ENCODE assay signal across 19 cellular contexts in the genomic region with DNA sequence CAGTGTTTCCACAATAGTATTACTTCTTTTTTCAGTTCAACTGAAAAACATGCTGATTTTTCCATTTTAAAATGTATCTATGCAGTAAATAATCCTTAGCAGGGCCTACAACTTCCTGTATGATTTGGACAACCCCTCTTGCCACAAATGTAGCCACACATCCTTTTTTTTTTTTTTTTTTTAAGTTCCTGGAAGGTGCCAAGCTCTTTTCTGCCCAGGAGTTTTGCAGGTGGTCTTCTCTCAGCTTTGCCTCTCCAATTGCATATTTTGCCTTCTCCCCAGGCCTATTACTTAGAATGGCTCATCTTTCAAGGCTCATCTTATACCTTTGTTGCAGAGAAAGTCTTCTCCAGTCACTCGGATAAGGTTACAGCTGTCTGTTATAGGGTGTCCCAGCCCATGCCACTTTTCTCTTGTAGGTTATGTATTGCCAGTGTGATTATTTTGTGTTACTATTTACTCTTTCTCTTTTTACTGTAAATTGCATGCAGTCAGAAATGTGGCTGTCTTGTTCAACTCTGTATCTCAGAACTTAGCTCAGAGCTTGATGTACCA. TPM values are rescaled to one million over a fixed set of nuclear protein-coding genes. Genes with fewer than 3 reads are reported as not detected.
DNase-seq lines count a peak whose midpoint lies in the region; ATAC-seq and TF ChIP-seq lines count a peak whose summit lies in the region.
"Had no signal": no experiment of that assay in that cellular context is flagged by ENCODE, and none has a peak within 500 bp of the region (broad histone marks: within the 10 kb centered on the region; RNA-seq: fewer than 3 reads in every experiment).

No MANE protein-coding gene starts in this region.

- no peaks in the 10 kb centered on the region for H3K27me3 ChIP-seq in DOHH2 (ENCODE audit: control insufficient read depth, low read length)
- H3K27me3 ChIP-seq: Peyer's patch had no signal

- POLR2A ChIA-PET in OCI-LY7 (lab: Charles Lee), result interaction anchor here (1.1 to 1.3 kb wide), 3 partner anchors 10 to 42 kb away, joined by 4 to 7 read pairs (median 4); no protein-coding TSS in a partner anchor

- no peaks in the 10 kb centered on the region for H3K27me3 Mint-ChIP-seq in naive B cell

- no peaks in the 10 kb centered on the region for H3K9me3 Mint-ChIP-seq in naive B cell
- H3K9me3 Mint-ChIP-seq: CD4-positive, alpha-beta T cell had no signal

- H4K20me1 ChIP-seq in DOHH2 (ENCODE audit: control insufficient read depth, insufficient read depth, low read depth, low read length) (no peaks in the 10 kb centered on the region), OCI-LY7 (ENCODE audit: insufficient read depth, low read length) (0 out of 2 replicates have a peak, but pooled peaks cover 7% of the 10 kb centered on the region)

- peak overlapping the region in 7 of 8 donors; percentile 21 to 90 (median 57) for H3K4me3 Mint-ChIP-seq in naive B cell
- H3K4me3 Mint-ChIP-seq: CD4-positive, alpha-beta T cell had no signal

- CTCF ChIA-PET in OCI-LY7 (lab: Charles Lee; ENCODE audit: unreplicated experiment), result no interaction called here

- H3K36me3 ChIP-seq in DOHH2 (ENCODE audit: control insufficient read depth, low read length) (peaks cover 41% of the 10 kb centered on the region), OCI-LY7 (ENCODE audit: insufficient read depth, low read length) (no peaks in the 10 kb centered on the region; the same call in 1 of the 2 replicates)
- H3K36me3 ChIP-seq: Peyer's patch had no signal

- BruUV-seq in OCI-LY7 (replicated peaks; lab: Mats Ljungman, UMichigan), result no TSS peak

- H3K27ac ChIP-seq in DOHH2 (ENCODE audit: low read depth, low read length) (peak overlapping the region; percentile 91), OCI-LY7 (ENCODE audit: low read depth, low read length, poor library complexity, severe bottlenecking) (peak overlapping the region; percentile 75)

- H3K27ac Mint-ChIP-seq in naive B cell, result peak overlapping the region in 5 of 6 donors; percentile 52 to 85 (median 82)
- H3K27ac Mint-ChIP-seq: CD4-positive, alpha-beta T cell had no signal

- H3K4me3 ChIP-seq in DOHH2 (ENCODE audit: low read length) (peak overlapping the region; percentile 39), OCI-LY7 (ENCODE audit: low read depth, low read length, poor library complexity, severe bottlenecking) (peak overlapping the region; percentile 13)
- H3K4me3 ChIP-seq: Peyer's patch had no signal

- H3K9me3 ChIP-seq in DOHH2 (ENCODE audit: control insufficient read depth, insufficient read depth, low read length) (no peaks in the 10 kb centered on the region), OCI-LY7 (ENCODE audit: low read length) (no peaks in the 10 kb centered on the region)
- H3K9me3 ChIP-seq: Peyer's patch, SK-N-SH had no signal

- H3K36me3 Mint-ChIP-seq in naive B cell, result no peaks in the 10 kb centered on the region

- H3K4me1 ChIP-seq in DOHH2 (ENCODE audit: control insufficient read depth, low read length), result peaks cover 99% of the 10 kb centered on the region
- peaks cover 53% of the 10 kb centered on the region for H3K4me1 ChIP-seq in OCI-LY7 (ENCODE audit: insufficient read depth, low read length, poor library complexity, severe bottlenecking)

- ATAC-seq in naive B cell (ENCODE audit: low read depth in 2 of 2), result no peak
- ATAC-seq in HG03432 (IDR thresholded peaks at IDR 0.05; ENCODE audit: unreplicated experiment), result no peak
- no peak for ATAC-seq in GM21723 (IDR thresholded peaks at IDR 0.05; ENCODE audit: unreplicated experiment)

- no peak for TF ChIP-seq CTCF in DOHH2 (IDR thresholded peaks at IDR 0.05; ENCODE audit: low read depth, low read length, poor library complexity, severe bottlenecking)
- no peak for TF ChIP-seq CTCF in OCI-LY7 (conservative IDR thresholded peaks at IDR 0.05; ENCODE audit: low read length)

- DNase-seq in MV-4-11 (lab: John Stamatoyannopoulos, UW) (peak; percentile 25), OCI-LY7 (ENCODE audit: low spot score) (peak; percentile 62), naive B cell (no peak), germinal center (ENCODE audit: low spot score) (no peak), C1 segment of cervical spinal cord (lab: John Stamatoyannopoulos, UW) (no peak)
- DNase-seq: CD4-positive, alpha-beta T cell; GOT3; KG1; NCI-H1105; NCI-H1694; NCI-H446; Peyer's patch; SHP77; SK-N-SH had no signal

- H3K4me2 ChIP-seq in DOHH2 (ENCODE audit: low read length) (peak overlapping the region; percentile 66), OCI-LY7 (ENCODE audit: low read length) (peak overlapping the region; percentile 68)
- H3K4me2 ChIP-seq: SK-N-SH had no signal

- peaks cover 34% of the 10 kb centered on the region for H3F3A ChIP-seq in DOHH2 (ENCODE audit: control insufficient read depth, insufficient read depth)

- H3K79me2 ChIP-seq in DOHH2 (ENCODE audit: control insufficient read depth, low read length) (peaks cover 70% of the 10 kb centered on the region), OCI-LY7 (ENCODE audit: insufficient read depth, low read depth, low read length) (no peaks in the 10 kb centered on the region)

- H3K4me1 Mint-ChIP-seq in naive B cell, result peaks cover 61 to 86% (median 64%) of the 10 kb centered on the region in 3 donors

- intact Hi-C loops in OCI-LY7 (cut with micrococcal nuclease; ENCODE audit: unreplicated experiment), result no loop called here

- H2AFZ ChIP-seq in OCI-LY7 (ENCODE audit: low read length), result no peak overlapping the region

- no peaks in the 10 kb centered on the region for H3K9me2 ChIP-seq in DOHH2 (replicated peaks; ENCODE audit: control insufficient read depth, low read length)
- no peaks in the 10 kb centered on the region for H3K9me2 ChIP-seq in OCI-LY7 (ENCODE audit: insufficient read depth, low read length)
- H3K9me2 ChIP-seq: SK-N-SH had no signal

RNA-seq across cellular contexts. Expression of gene KLHL14, which starts 11.5 kb away (rescaled TPM):
- total RNA-seq in OCI-LY7 (2014; rRNA removed; shearing (Covaris generic)), result 1.4 and 2.8 TPM in 2 replicates
- 0.33 and 0.57 TPM in 2 replicates for total RNA-seq in OCI-LY7 (2022)
- 10 to 100 TPM; 15.4 to 33.2 (median 21.1) TPM for polyA plus RNA-seq in naive B cell (ENCODE audit: low read depth in 6 of 6)
- total RNA-seq: CD4-positive, alpha-beta T cell; M059J; T-helper 1 cell treated with Interleukin-12 subunit alpha and Interleukin-12 subunit beta and Interleukin-4 antibody, amounts not matched to agents 30 ng/mL and 1 ng/mL, for 36 hours had no signal
- polyA plus RNA-seq: SK-N-SH had no signal

Comparison
In these comparisons a context has a peak if more than half of its experiments do, and no peak if none do; other contexts are left out.
1. DNase-seq: peak in MV-4-11 (single experiment) and OCI-LY7 (single experiment); none in naive B cell (single experiment), germinal center (single experiment) and C1 segment of cervical spinal cord (0 of 14).